8 cellular contexts compared by ENCODE assay signal in genomic region chr6:44072452-44072958, GRCh38. TPM values are rescaled to one million over a fixed set of nuclear protein-coding genes. Genes with fewer than 3 reads are reported as not detected.
DNase-seq lines count a peak whose midpoint lies in the region; ATAC-seq and TF ChIP-seq lines count a peak whose summit lies in the region.

No MANE protein-coding gene starts in this region.

- peaks cover 53% of the 10 kb centered on the region for H3K4me1 ChIP-seq in left ventricle myocardium inferior
- peaks cover 0 to 27% (median 4%) of the 10 kb centered on the region in 4 donors for H3K4me1 ChIP-seq in right lobe of liver
- no peaks in the 10 kb centered on the region for H3K4me1 ChIP-seq in urinary bladder (ENCODE audit: insufficient read depth)

- DNase-seq in left ventricle myocardium inferior (no peak), left ventricle myocardium superior (no peak), activated B cell treated with CpG ODN at 0.5 μM for 24 hours (no peak), right lobe of liver (no peak), NCI-H1436 treated with DMSO at 0.1 percent for 48 hours (lab: John Stamatoyannopoulos, UW) (no peak), NCI-H82 (lab: John Stamatoyannopoulos, UW) (no peak), NCI-H2029 treated with DMSO at 0.1 percent for 48 hours (lab: John Stamatoyannopoulos, UW) (no peak)

- H3K27me3 ChIP-seq in left ventricle myocardium inferior (ENCODE audit: low read depth) (no peaks in the 10 kb centered on the region), right lobe of liver (no peaks in the 10 kb centered on the region)

- peak overlapping the region; percentile 89 for H3K27ac ChIP-seq in left ventricle myocardium inferior (replicated peaks)
- H3K27ac ChIP-seq in right lobe of liver, result peak overlapping the region in 2 of 3 donors; percentile 5 to 73
- no peak overlapping the region for H3K27ac ChIP-seq in urinary bladder (ENCODE audit: low read depth)

- intact Hi-C loops in left ventricle myocardium inferior (cut with micrococcal nuclease) (loop anchor here (10.0 kb wide), 2 partner anchors 118 to 468 kb away; no protein-coding TSS in a partner anchor), left ventricle myocardium superior (cut with micrococcal nuclease) (no loop called here), activated B cell treated with CpG ODN at 0.5 μM for 24 hours (cut with micrococcal nuclease) (loop anchor here (5.0 kb wide), 1 partner anchor 70 kb away; no protein-coding TSS in a partner anchor), right lobe of liver (cut with DNase I) (no loop called here)

- H3K4me3 ChIP-seq in left ventricle myocardium inferior (peak overlapping the region; percentile 67), right lobe of liver (peak overlapping the region in 2 of 3 donors; percentile 33 to 55), urinary bladder (ENCODE audit: low read depth, low read length) (peak overlapping the region; percentile 39)

- no peak overlapping the region for H3K27ac Mint-ChIP-seq in activated B cell treated with CpG ODN at 0.5 μM for 24 hours

- POLR2A ChIA-PET in activated B cell treated with CpG ODN at 0.5 μM for 24 hours (lab: Charles Lee), result interaction anchor here (1.0 kb wide), 1 partner anchor 405 kb away, joined by 3 read pairs; no protein-coding TSS in a partner anchor

- H3K36me3 ChIP-seq in left ventricle myocardium inferior (no peaks in the 10 kb centered on the region), right lobe of liver (no peaks in the 10 kb centered on the region), urinary bladder (ENCODE audit: insufficient read depth) (no peaks in the 10 kb centered on the region)

- TF ChIP-seq POLR2A in right lobe of liver (IDR thresholded peaks at IDR 0.05), result no peak

- H3K9me3 ChIP-seq in left ventricle myocardium inferior (replicated peaks) (no peaks in the 10 kb centered on the region), right lobe of liver (no peaks in the 10 kb centered on the region)

- H3K27me3 Mint-ChIP-seq in activated B cell treated with CpG ODN at 0.5 μM for 24 hours, result peaks cover 23% of the 10 kb centered on the region

- WGBS in right lobe of liver (ENCODE audit: insufficient coverage, low coverage, low lambda C conversion rate, missing lambda C conversion rate), result 100% methylated on average over 1 of the region's 4 CpGs
- WGBS in urinary bladder, result 87% methylated on average over 4 of the region's 4 CpGs

- no peaks in the 10 kb centered on the region for H3K9me3 Mint-ChIP-seq in activated B cell treated with CpG ODN at 0.5 μM for 24 hours

- no peaks in the 10 kb centered on the region for H3K36me3 Mint-ChIP-seq in activated B cell treated with CpG ODN at 0.5 μM for 24 hours (ENCODE audit: low read depth)

- ATAC-seq in left ventricle myocardium superior (no peak), activated B cell treated with CpG ODN at 0.5 μM for 24 hours (ENCODE audit: low read depth) (no peak), right lobe of liver (peak in 2 of 4 donors; percentile 1 to 10)

- no peak for TF ChIP-seq CTCF in left ventricle myocardium inferior (IDR thresholded peaks at IDR 0.05; ENCODE audit: borderline replicate concordance)
- TF ChIP-seq CTCF in activated B cell treated with CpG ODN at 0.5 μM for 24 hours (IDR thresholded peaks at IDR 0.05), result no peak
- no peak for TF ChIP-seq CTCF in right lobe of liver (IDR thresholded peaks at IDR 0.05)

- peak overlapping the region; percentile 92 for H3K4me3 Mint-ChIP-seq in activated B cell treated with CpG ODN at 0.5 μM for 24 hours

- peaks cover 20% of the 10 kb centered on the region for H3K4me1 Mint-ChIP-seq in activated B cell treated with CpG ODN at 0.5 μM for 24 hours

- CTCF ChIA-PET in activated B cell treated with CpG ODN at 0.5 μM for 24 hours (lab: Charles Lee), result interaction anchor here (1.2 to 4.0 kb wide), 5 partner anchors 286 to 406 kb away, joined by 3 to 50 read pairs (median 27); partner anchors contain the start of gene VEGFA

RNA-seq across cellular contexts. Expression of gene MRPL14, which starts 54.7 kb away (rescaled TPM):
- 36.8 TPM for total RNA-seq in left ventricle myocardium inferior
- 38.8 TPM for total RNA-seq in left ventricle myocardium superior
- total RNA-seq in activated B cell treated with CpG ODN at 0.5 μM for 24 hours, result 40.5 and 45.5 TPM in 2 replicates
- total RNA-seq in right lobe of liver, result 10 to 100 TPM; 26.5 to 70.0 (median 35.4) TPM
- 27.4 TPM for total RNA-seq in urinary bladder
- polyA plus RNA-seq in urinary bladder, result 42.0 TPM

RNA-seq across cellular contexts. Expression of gene TMEM63B, which starts 54.8 kb away (rescaled TPM):
- total RNA-seq in left ventricle myocardium inferior, result 37.2 TPM
- 47.3 TPM for total RNA-seq in left ventricle myocardium superior
- total RNA-seq in activated B cell treated with CpG ODN at 0.5 μM for 24 hours, result 12.3 and 13.9 TPM in 2 replicates
- total RNA-seq in right lobe of liver, result 10 to 100 TPM; 30.6 to 41.0 (median 36.8) TPM
- 12.4 TPM for total RNA-seq in urinary bladder
- polyA plus RNA-seq in urinary bladder, result 20.0 TPM

Comparison
In these comparisons a context has a peak if more than half of its experiments do, and no peak if none do; other contexts are left out.
1. intact Hi-C loops: an anchor here in left ventricle myocardium inferior (10.0 kb wide) and activated B cell treated with CpG ODN at 0.5 μM for 24 hours (5.0 kb wide); none called in left ventricle myocardium superior and right lobe of liver.